ENCODE assay signal across 9 cellular contexts in the genomic region with DNA sequence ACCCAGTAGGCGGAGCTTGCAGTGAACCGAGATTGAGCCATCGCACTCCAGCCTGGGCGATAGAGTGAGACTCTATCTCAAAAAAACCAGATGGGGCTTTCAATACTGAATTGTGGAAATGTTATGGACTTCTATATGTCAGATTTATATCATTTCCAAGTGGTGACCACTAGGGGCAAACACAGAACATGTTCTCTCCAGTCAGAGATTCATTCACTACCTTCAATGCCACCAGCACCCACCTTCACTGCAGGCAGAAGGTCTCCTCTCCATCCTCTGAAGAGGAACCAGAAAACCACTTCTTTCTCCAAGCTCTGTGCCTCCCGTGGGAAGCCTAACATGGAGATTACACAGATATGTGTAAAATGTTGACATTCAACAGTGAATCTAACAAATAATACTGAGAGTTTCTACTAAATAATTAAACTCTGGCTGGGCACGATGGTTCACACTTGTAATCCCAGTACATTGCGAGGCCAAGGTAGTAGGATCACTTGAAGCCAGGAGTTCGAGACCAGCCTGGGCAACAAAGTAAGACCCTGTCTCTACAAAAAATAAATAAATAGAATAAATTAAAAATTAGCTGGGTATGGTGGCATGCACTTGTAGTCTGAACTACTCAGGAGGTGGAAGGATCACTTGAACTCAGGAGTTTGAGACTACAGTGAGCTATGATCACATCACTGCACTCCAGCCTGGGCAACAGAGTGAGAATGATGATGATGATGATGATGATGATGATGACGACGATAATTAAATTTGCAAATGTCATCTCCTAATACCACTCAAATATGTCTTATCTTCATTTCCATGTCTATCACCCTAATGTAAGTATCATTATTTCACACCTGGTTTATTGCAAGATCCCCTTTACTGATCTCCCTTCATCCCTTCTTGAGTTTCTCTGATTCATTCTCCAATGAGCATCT.
DNase-seq lines count a peak whose midpoint lies in the region; ATAC-seq, FAIRE-seq and TF ChIP-seq lines count a peak whose summit lies in the region.
"Had no signal": no experiment of that assay in that cellular context is flagged by ENCODE, and none has a peak within 500 bp of the region (broad histone marks: within the 10 kb centered on the region; RNA-seq: fewer than 3 reads in every experiment).

No MANE protein-coding gene starts in this region.

- DNase-seq in NCI-H1105 treated with DMSO at 0.1 percent for 48 hours (lab: John Stamatoyannopoulos, UW) (peak; percentile 9), NCI-H1105 (lab: John Stamatoyannopoulos, UW) (no peak), HCEC 1CT (peak; percentile 38), RCC 7860 (ENCODE audit: low spot score) (peak; percentile 17), fibroblast of the aortic adventitia (ENCODE audit: low read depth) (peak; percentile 29), COLO668 (lab: John Stamatoyannopoulos, UW; ENCODE audit: unreplicated experiment) (no peak)
- DNase-seq in activated CD4-positive, alpha-beta T cell treated with anti-CD3 and anti-CD28 coated beads for 48 hours: no peak

- H3K4me3 ChIP-seq in fibroblast of the aortic adventitia (ENCODE audit: low read depth, low read length): no peak overlapping the region
- H3K4me3 ChIP-seq: BLaER1 had no signal

- no peak for ATAC-seq in HG02571 (IDR thresholded peaks at IDR 0.05; ENCODE audit: unreplicated experiment)

- no peak for FAIRE-seq in RCC 7860 (lab: Jason Lieb, UNC)

- TF ChIP-seq CTCF in fibroblast of the aortic adventitia (IDR thresholded peaks at IDR 0.05; ENCODE audit: insufficient read depth, low read length): peak; percentile 55

Comparison
In these comparisons a context has a peak if more than half of its experiments do, and no peak if none do; other contexts are left out.
1. DNase-seq: peak in NCI-H1105 treated with DMSO at 0.1 percent for 48 hours (single experiment), HCEC 1CT (single experiment), RCC 7860 (single experiment) and fibroblast of the aortic adventitia (single experiment); none in NCI-H1105 (single experiment), COLO668 (single experiment) and activated CD4-positive, alpha-beta T cell treated with anti-CD3 and anti-CD28 coated beads for 48 hours (single experiment).